In the genomic region with DNA sequence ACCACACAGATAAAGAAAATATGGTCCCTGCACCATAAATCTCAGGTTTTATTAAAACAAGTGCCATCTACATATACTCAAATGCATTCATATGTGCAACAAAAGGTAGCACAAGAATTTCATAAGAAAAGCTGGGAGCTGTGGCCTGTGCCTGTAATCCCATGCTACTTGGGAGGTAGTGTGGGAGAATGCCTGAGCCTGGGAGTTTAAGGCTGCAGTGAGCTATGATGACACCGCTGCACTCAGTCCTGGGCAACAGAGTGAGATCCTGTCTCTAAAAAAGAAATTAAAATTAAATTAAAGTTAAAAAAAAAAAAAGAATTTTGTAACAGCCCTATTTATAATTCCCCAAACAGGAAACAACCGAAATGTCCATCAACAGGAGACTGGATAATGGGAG, we compare ENCODE assay signal across 1 cellular context.
TF ChIP-seq lines count a peak whose summit lies in the region.

No MANE protein-coding gene starts in this region.

TF ChIP-seq in GM23338, 12 proteins besides CTCF, POLR2A, EP300 and RAD21 (continued from another document):
- TF ChIP-seq, protein P1, sequence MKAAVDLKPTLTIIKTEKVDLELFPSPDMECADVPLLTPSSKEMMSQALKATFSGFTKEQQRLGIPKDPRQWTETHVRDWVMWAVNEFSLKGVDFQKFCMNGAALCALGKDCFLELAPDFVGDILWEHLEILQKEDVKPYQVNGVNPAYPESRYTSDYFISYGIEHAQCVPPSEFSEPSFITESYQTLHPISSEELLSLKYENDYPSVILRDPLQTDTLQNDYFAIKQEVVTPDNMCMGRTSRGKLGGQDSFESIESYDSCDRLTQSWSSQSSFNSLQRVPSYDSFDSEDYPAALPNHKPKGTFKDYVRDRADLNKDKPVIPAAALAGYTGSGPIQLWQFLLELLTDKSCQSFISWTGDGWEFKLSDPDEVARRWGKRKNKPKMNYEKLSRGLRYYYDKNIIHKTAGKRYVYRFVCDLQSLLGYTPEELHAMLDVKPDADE (IDR thresholded peaks at IDR 0.05) = no peak
- TF ChIP-seq CREB1 (CRISPR knock-in tag; IDR thresholded peaks at IDR 0.05; ENCODE audit: low read depth) (no peak), JUNB (IDR thresholded peaks at IDR 0.05; ENCODE audit: unreplicated experiment) (no peak), EZH2 (IDR thresholded peaks at IDR 0.05; ENCODE audit: low read depth, unreplicated experiment) (no peak), ZNF331 (CRISPR knock-in tag; IDR thresholded peaks at IDR 0.05; ENCODE audit: low read depth) (no peak), ZNF114 (CRISPR knock-in tag; IDR thresholded peaks at IDR 0.05) (no peak), POLR2AphosphoS5 (IDR thresholded peaks at IDR 0.05; ENCODE audit: low read depth) (no peak), STAT1 (IDR thresholded peaks at IDR 0.05; ENCODE audit: unreplicated experiment) (no peak)
- TF ChIP-seq, protein P2, sequence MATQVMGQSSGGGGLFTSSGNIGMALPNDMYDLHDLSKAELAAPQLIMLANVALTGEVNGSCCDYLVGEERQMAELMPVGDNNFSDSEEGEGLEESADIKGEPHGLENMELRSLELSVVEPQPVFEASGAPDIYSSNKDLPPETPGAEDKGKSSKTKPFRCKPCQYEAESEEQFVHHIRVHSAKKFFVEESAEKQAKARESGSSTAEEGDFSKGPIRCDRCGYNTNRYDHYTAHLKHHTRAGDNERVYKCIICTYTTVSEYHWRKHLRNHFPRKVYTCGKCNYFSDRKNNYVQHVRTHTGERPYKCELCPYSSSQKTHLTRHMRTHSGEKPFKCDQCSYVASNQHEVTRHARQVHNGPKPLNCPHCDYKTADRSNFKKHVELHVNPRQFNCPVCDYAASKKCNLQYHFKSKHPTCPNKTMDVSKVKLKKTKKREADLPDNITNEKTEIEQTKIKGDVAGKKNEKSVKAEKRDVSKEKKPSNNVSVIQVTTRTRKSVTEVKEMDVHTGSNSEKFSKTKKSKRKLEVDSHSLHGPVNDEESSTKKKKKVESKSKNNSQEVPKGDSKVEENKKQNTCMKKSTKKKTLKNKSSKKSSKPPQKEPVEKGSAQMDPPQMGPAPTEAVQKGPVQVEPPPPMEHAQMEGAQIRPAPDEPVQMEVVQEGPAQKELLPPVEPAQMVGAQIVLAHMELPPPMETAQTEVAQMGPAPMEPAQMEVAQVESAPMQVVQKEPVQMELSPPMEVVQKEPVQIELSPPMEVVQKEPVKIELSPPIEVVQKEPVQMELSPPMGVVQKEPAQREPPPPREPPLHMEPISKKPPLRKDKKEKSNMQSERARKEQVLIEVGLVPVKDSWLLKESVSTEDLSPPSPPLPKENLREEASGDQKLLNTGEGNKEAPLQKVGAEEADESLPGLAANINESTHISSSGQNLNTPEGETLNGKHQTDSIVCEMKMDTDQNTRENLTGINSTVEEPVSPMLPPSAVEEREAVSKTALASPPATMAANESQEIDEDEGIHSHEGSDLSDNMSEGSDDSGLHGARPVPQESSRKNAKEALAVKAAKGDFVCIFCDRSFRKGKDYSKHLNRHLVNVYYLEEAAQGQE (IDR thresholded peaks at IDR 0.05; ENCODE audit: unreplicated experiment) = no peak
